Comparison of ENCODE assay signal across 9 cellular contexts in genomic region chr7:35424440-35424839, GRCh38.
"Had no signal": no experiment of that assay in that cellular context is flagged by ENCODE, and none has a peak within 500 bp of the region (broad histone marks: within the 10 kb centered on the region; RNA-seq: fewer than 3 reads in every experiment).

No MANE protein-coding gene starts in this region.

- H3K4me3 ChIP-seq: adrenal gland, body of pancreas, esophagus squamous epithelium, gastroesophageal sphincter, heart right ventricle had no signal

- H3K36me3 ChIP-seq: adrenal gland, esophagus squamous epithelium, gastroesophageal sphincter, heart right ventricle, WERI-Rb-1 had no signal

- H3K9me3 ChIP-seq: adrenal gland, body of pancreas, esophagus squamous epithelium had no signal

- ATAC-seq: gastroesophageal sphincter had no signal

- DNase-seq: aorta, cortex of kidney, esophagus squamous epithelium had no signal

- H3K27ac ChIP-seq: adrenal gland, body of pancreas, epithelial cell of prostate, esophagus squamous epithelium, gastroesophageal sphincter, WERI-Rb-1 had no signal

- H3K4me1 ChIP-seq: adrenal gland, body of pancreas, esophagus squamous epithelium, gastroesophageal sphincter had no signal

- H3K27me3 ChIP-seq: adrenal gland, body of pancreas, esophagus squamous epithelium, gastroesophageal sphincter, heart right ventricle had no signal
